1 cellular context compared by ENCODE assay signal in the genomic region with DNA sequence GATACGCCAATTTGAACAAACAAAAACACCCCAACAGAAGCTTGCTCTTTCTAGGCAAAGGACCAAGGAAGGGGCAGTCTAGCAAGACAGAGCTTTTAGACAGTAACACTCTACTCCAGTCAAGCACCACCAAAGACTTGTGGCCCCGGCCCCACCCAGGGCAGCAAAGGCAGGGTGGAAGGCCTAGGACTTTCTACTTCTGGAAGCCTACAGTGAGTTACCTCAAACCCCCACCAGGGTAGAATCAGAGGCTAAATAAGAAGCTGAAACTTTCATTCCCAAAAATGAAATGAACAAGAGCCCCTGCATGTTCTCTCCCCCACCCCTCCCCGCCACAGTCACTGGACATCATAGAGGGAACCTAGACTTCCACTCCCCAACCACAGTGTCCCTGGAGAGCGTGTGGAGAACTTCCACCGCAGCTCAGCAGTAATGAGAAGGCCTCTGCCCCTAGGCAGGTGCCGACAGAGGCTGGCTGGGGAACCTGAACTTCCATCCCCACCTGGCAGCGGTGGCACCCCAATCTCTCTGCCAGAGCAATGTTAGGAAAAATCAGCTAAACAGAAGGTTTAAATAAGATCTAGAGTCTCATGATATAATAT.
TF ChIP-seq lines count a peak whose summit lies in the region.

No MANE protein-coding gene starts in this region.

TF ChIP-seq in GM23338, 12 proteins besides CTCF, POLR2A, EP300 and RAD21 (continued from another document):
- TF ChIP-seq, protein P1, sequence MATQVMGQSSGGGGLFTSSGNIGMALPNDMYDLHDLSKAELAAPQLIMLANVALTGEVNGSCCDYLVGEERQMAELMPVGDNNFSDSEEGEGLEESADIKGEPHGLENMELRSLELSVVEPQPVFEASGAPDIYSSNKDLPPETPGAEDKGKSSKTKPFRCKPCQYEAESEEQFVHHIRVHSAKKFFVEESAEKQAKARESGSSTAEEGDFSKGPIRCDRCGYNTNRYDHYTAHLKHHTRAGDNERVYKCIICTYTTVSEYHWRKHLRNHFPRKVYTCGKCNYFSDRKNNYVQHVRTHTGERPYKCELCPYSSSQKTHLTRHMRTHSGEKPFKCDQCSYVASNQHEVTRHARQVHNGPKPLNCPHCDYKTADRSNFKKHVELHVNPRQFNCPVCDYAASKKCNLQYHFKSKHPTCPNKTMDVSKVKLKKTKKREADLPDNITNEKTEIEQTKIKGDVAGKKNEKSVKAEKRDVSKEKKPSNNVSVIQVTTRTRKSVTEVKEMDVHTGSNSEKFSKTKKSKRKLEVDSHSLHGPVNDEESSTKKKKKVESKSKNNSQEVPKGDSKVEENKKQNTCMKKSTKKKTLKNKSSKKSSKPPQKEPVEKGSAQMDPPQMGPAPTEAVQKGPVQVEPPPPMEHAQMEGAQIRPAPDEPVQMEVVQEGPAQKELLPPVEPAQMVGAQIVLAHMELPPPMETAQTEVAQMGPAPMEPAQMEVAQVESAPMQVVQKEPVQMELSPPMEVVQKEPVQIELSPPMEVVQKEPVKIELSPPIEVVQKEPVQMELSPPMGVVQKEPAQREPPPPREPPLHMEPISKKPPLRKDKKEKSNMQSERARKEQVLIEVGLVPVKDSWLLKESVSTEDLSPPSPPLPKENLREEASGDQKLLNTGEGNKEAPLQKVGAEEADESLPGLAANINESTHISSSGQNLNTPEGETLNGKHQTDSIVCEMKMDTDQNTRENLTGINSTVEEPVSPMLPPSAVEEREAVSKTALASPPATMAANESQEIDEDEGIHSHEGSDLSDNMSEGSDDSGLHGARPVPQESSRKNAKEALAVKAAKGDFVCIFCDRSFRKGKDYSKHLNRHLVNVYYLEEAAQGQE (IDR thresholded peaks at IDR 0.05; ENCODE audit: unreplicated experiment), result no peak
- TF ChIP-seq STAT1 (IDR thresholded peaks at IDR 0.05; ENCODE audit: unreplicated experiment) (no peak), ZNF331 (CRISPR knock-in tag; IDR thresholded peaks at IDR 0.05; ENCODE audit: low read depth) (no peak), JUNB (IDR thresholded peaks at IDR 0.05; ENCODE audit: unreplicated experiment) (no peak), POLR2AphosphoS5 (IDR thresholded peaks at IDR 0.05; ENCODE audit: low read depth) (no peak), EZH2phosphoT487 (IDR thresholded peaks at IDR 0.05; ENCODE audit: unreplicated experiment) (no peak)
- TF ChIP-seq, protein P2, sequence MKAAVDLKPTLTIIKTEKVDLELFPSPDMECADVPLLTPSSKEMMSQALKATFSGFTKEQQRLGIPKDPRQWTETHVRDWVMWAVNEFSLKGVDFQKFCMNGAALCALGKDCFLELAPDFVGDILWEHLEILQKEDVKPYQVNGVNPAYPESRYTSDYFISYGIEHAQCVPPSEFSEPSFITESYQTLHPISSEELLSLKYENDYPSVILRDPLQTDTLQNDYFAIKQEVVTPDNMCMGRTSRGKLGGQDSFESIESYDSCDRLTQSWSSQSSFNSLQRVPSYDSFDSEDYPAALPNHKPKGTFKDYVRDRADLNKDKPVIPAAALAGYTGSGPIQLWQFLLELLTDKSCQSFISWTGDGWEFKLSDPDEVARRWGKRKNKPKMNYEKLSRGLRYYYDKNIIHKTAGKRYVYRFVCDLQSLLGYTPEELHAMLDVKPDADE (IDR thresholded peaks at IDR 0.05), result no peak
